In the genomic region with DNA sequence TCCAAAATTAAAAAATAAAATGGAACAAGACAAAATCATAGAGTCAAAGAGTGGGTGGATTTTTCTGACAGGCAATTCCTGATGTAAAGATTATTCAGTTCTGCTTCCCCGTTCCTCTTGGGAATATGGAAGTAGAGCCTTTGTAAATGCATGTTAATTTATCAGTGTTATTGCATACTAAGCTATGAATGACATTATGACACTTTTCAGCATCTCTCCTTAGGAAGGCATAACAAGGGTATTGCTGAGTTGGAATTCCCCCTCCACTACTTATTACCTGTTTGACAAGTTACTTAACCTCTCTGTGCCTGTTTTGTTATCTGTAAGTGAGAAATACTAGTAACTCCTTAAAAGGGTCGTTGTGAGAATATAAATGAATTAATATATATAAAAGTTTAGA, we compare ENCODE assay signal across 15 cellular contexts.
"Had no signal": no experiment of that assay in that cellular context is flagged by ENCODE, and none has a peak within 500 bp of the region (broad histone marks: within the 10 kb centered on the region; RNA-seq: fewer than 3 reads in every experiment).

No MANE protein-coding gene starts in this region.

- H3K4me1 Mint-ChIP-seq: naive B cell, T-helper 17 cell had no signal

- H2AFZ ChIP-seq: parathyroid adenoma had no signal

- H3K4me3 Mint-ChIP-seq: activated naive CD8-positive, alpha-beta T cell; effector memory CD8-positive, alpha-beta T cell; naive B cell; T-helper 17 cell had no signal

- H3K4me1 ChIP-seq: gastrocnemius medialis, parathyroid adenoma, upper lobe of left lung had no signal

- H3K9me3 Mint-ChIP-seq: effector memory CD8-positive, alpha-beta T cell; naive B cell had no signal

- H3K27ac Mint-ChIP-seq: activated naive CD8-positive, alpha-beta T cell; effector memory CD8-positive, alpha-beta T cell; naive B cell; T-helper 17 cell had no signal

- H3K4me3 ChIP-seq: gastrocnemius medialis, heart right ventricle, upper lobe of left lung had no signal

- H3K27me3 ChIP-seq: gastrocnemius medialis, heart right ventricle, upper lobe of left lung had no signal

- H3K36me3 ChIP-seq: gastrocnemius medialis, heart right ventricle, upper lobe of left lung had no signal

- DNase-seq: activated CD4-positive, alpha-beta T cell treated with anti-CD3 and anti-CD28 coated beads, Interleukin-2, amount 50 U/mL, for 1 hour; activated CD8-positive, alpha-beta memory T cell treated with anti-CD3 and anti-CD28 coated beads for 24 hours; activated gamma-delta T cell treated with Interleukin-2 at 50 U/mL for 16 hours; dermis blood vessel endothelial cell; effector memory CD8-positive, alpha-beta T cell; naive B cell; stimulated activated CD4-positive, alpha-beta T cell treated with anti-CD3 and anti-CD28 coated beads, Interleukin-15, amount 100 ng/mL, for 24 hours; stimulated activated CD4-positive, alpha-beta T cell treated with anti-CD3 and anti-CD28 coated beads, Interleukin-4, amount 100 ng/mL, for 24 hours; stimulated activated naive CD4-positive, alpha-beta T cell; T-helper 17 cell; upper lobe of left lung had no signal

- H3K36me3 Mint-ChIP-seq: activated naive CD8-positive, alpha-beta T cell; naive B cell had no signal

- H3K9me3 ChIP-seq: gastrocnemius medialis, heart right ventricle, upper lobe of left lung had no signal

- H3K9ac ChIP-seq: parathyroid adenoma had no signal

- H3K79me2 ChIP-seq: parathyroid adenoma had no signal

- ATAC-seq: effector memory CD8-positive, alpha-beta T cell; T-helper 17 cell had no signal

- H3K27ac ChIP-seq: gastrocnemius medialis, parathyroid adenoma, upper lobe of left lung had no signal
